In genomic region chr17:2198917-2199316, GRCh38 we compare ENCODE assay signal across 12 cellular contexts.
"Had no signal": no experiment of that assay in that cellular context is flagged by ENCODE, and none has a peak within 500 bp of the region (broad histone marks: within the 10 kb centered on the region; RNA-seq: fewer than 3 reads in every experiment).

No MANE protein-coding gene starts in this region.

- H3K9me3 ChIP-seq: tibial artery had no signal

- ATAC-seq: left colon, T-helper 17 cell had no signal

- DNase-seq: activated B cell treated with CpG ODN at 0.5 μM for 24 hours; activated CD4-positive, alpha-beta T cell treated with anti-CD3 and anti-CD28 coated beads, Interleukin-2, amount 10 ng/mL, durations not matched to agents 7 days and 5 days; activated CD8-positive, alpha-beta memory T cell treated with anti-CD3 and anti-CD28 coated beads for 24 hours; activated naive CD4-positive, alpha-beta T cell treated with Interleukin-2 at 50 U/mL for 16 hours; glutamatergic neuron; left colon; naive B cell; retina; small intestine; T-helper 17 cell; tibial artery had no signal

- H3K4me3 ChIP-seq: lung, tibial artery had no signal

- H3K27me3 ChIP-seq: tibial artery had no signal

- H3K27ac ChIP-seq: tibial artery had no signal
